11 cellular contexts compared by ENCODE assay signal in the genomic region with DNA sequence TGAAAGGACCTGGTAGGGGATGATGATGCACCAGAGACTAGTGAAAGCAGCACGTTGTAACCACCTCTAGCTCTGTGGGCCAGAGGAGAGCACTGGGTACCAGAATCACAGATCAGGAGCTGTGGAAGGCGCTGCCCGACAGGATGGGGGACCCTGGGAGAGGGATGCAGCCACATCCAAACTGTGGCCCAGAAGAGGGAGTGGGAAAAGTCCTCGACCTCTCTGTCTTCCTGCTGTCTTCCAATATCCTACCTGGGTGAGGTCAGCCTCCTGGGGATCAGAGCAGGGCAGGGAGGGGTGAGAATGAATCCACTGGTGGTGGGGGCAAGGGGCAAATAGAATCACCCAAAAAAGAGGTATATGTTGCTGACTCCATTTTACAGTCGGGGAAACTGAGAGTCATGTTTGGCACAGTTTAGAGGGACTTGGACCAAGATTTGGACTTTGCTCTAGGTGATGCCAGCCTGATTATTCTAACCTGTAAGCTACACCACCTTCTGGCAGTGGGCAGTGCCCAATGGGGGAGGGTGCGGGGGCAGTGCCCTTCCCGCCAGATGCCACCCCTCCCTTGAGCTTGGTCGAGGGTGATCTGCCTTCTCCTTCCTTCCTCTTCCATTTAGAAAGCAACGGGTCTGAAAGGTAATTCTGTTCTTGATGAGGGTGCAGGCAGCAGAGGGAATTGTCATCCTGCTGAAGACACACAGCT.
DNase-seq lines count a peak whose midpoint lies in the region; ATAC-seq and TF ChIP-seq lines count a peak whose summit lies in the region.
"Had no signal": no experiment of that assay in that cellular context is flagged by ENCODE, and none has a peak within 500 bp of the region (broad histone marks: within the 10 kb centered on the region; RNA-seq: fewer than 3 reads in every experiment).

No MANE protein-coding gene starts in this region.

- DNase-seq in activated CD8-positive, alpha-beta memory T cell treated with anti-CD3 and anti-CD28 coated beads for 24 hours = peak; percentile 40
- no peak for DNase-seq in activated CD8-positive, alpha-beta memory T cell treated with anti-CD3 and anti-CD28 coated beads, Interleukin-2, amount 50 U/mL, for 4 hours
- DNase-seq in mesothelial cell of epicardium (ENCODE audit: low spot score in 2 of 2, unreplicated experiment in 2 of 2) (no peak), tibial artery (peak; percentile 12 to 43), NCI-H1417 treated with DMSO at 0.1 percent for 48 hours (lab: John Stamatoyannopoulos, UW) (no peak)
- no peak for DNase-seq in activated naive CD4-positive, alpha-beta T cell treated with anti-CD3 and anti-CD28 coated beads, Interleukin-2, amount 50 U/mL, for 16 hours
- DNase-seq: activated CD4-positive, alpha-beta T cell treated with anti-CD3 and anti-CD28 coated beads for 4 hours had no signal

- TF ChIP-seq CTCF in brain (conservative IDR thresholded peaks at IDR 0.05) = no peak
- TF ChIP-seq CTCF in mesothelial cell of epicardium (IDR thresholded peaks at IDR 0.05; ENCODE audit: unreplicated experiment) = no peak
- no peak for TF ChIP-seq CTCF in tibial artery (IDR thresholded peaks at IDR 0.05)

- H3K27ac ChIP-seq in tibial artery = peak overlapping the region; percentile 79 to 83

- no peaks in the 10 kb centered on the region for H3K27me3 ChIP-seq in tibial artery
- H3K27me3 ChIP-seq: adrenal gland, ovary had no signal

- H3K4me3 Mint-ChIP-seq in brain = peak overlapping the region in 3 of 5 experiments; percentile 17 to 60 (median 46)
- H3K4me3 Mint-ChIP-seq in mesothelial cell of epicardium = no peak overlapping the region

- intact Hi-C loops in tibial artery (cut with DNase I; ENCODE audit: low total_unique reads) = no loop called here

- H3K36me3 Mint-ChIP-seq in brain (no peaks in the 10 kb centered on the region), mesothelial cell of epicardium (peaks cover 3% of the 10 kb centered on the region)

- peaks cover 94% of the 10 kb centered on the region for H3K4me1 Mint-ChIP-seq in brain
- peaks cover 53% of the 10 kb centered on the region for H3K4me1 Mint-ChIP-seq in mesothelial cell of epicardium

- H3K4me1 ChIP-seq in tibial artery = peaks cover 4 to 78% (median 70%) of the 10 kb centered on the region in 4 donors

- H3K27me3 Mint-ChIP-seq in brain (peaks cover 4% of the 10 kb centered on the region), mesothelial cell of epicardium (ENCODE audit: low read depth) (no peaks in the 10 kb centered on the region)

- H3K9me3 ChIP-seq in tibial artery = no peaks in the 10 kb centered on the region
- H3K9me3 ChIP-seq: adrenal gland, ovary had no signal

- no peak overlapping the region for H3K4me3 ChIP-seq in tibial artery
- H3K4me3 ChIP-seq: adrenal gland, ovary had no signal

- no peak for ATAC-seq in GM21786 (IDR thresholded peaks at IDR 0.05; ENCODE audit: unreplicated experiment)

- peak overlapping the region; percentile 86 to 96 (median 95) for H3K27ac Mint-ChIP-seq in brain
- peak overlapping the region; percentile 100 for H3K27ac Mint-ChIP-seq in mesothelial cell of epicardium

- H3K9me3 Mint-ChIP-seq in brain (peaks cover 0 to 17% (median 3%) of the 10 kb centered on the region in 5 experiments), mesothelial cell of epicardium (no peaks in the 10 kb centered on the region)

- no peaks in the 10 kb centered on the region for H3K36me3 ChIP-seq in tibial artery
- H3K36me3 ChIP-seq: adrenal gland, ovary had no signal

Comparison
In these comparisons a context has a peak if more than half of its experiments do, and no peak if none do; other contexts are left out.
1. DNase-seq: peak in activated CD8-positive, alpha-beta memory T cell treated with anti-CD3 and anti-CD28 coated beads for 24 hours (single experiment) and tibial artery (2 of 2); none in activated CD8-positive, alpha-beta memory T cell treated with anti-CD3 and anti-CD28 coated beads, Interleukin-2, amount 50 U/mL, for 4 hours (single experiment), mesothelial cell of epicardium (0 of 2), NCI-H1417 treated with DMSO at 0.1 percent for 48 hours (single experiment) and activated naive CD4-positive, alpha-beta T cell treated with anti-CD3 and anti-CD28 coated beads, Interleukin-2, amount 50 U/mL, for 16 hours (single experiment).